22 cellular contexts compared by ENCODE assay signal in the genomic region with DNA sequence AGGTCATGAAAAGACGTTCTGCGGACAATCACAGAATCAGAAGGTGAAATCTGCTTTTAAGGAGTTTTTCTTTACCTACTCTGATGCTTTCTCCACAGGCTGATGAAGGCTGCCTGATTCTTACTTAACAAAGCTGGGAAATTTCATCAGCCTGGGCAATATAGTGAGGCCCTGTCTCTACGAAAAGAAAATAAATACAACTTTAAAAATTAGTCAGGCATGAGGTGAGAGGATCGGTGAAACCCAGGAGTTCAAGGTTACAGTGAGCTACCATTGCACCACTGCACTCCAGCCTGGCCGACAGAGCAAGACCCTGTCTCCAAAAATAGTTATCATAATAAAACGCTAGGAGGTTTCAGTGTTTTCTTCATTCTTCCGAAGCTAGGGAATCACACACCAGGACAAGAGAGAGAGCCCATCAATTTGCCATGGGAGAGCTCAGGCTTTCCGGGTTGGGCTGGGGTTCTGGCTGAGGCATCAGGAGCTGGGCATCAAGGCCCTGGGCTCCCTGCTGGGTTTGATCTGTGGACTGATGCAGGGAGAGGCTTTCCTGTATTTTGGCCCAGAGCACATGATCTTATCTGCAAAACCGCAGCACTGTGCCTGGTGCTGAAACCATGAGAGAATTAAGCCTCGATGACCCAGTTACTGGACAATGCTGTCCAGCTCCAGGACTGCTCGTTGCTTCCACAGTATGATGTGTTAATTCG. TPM values are rescaled to one million over a fixed set of nuclear protein-coding genes. Genes with fewer than 3 reads are reported as not detected.
DNase-seq lines count a peak whose midpoint lies in the region; ATAC-seq and TF ChIP-seq lines count a peak whose summit lies in the region.
"Had no signal": no experiment of that assay in that cellular context is flagged by ENCODE, and none has a peak within 500 bp of the region (broad histone marks: within the 10 kb centered on the region; RNA-seq: fewer than 3 reads in every experiment).

No MANE protein-coding gene starts in this region.

- intact Hi-C loops in sciatic nerve (cut with DNase I) = no loop called here
- intact Hi-C loops in body of pancreas (cut with DNase I) = no loop called here

- H3K27me3 ChIP-seq in GM23248 (replicated peaks; ENCODE audit: insufficient read depth) (peaks cover 38% of the 10 kb centered on the region), SK-N-SH (ENCODE audit: insufficient read depth) (0 out of 2 replicates have a peak, but pooled peaks cover 9% of the 10 kb centered on the region), body of pancreas (no peaks in the 10 kb centered on the region)
- H3K27me3 ChIP-seq: BLaER1 treated with 17β-estradiol and CSF1 and Interleukin-3, amounts not matched to agents 10 nM and 100 nM had no signal

- TF ChIP-seq EP300 in SK-N-SH (IDR thresholded peaks at IDR 0.05; ENCODE audit: borderline replicate concordance in 1 of 2, low read depth in 1 of 2, low read length in 1 of 2) = no peak; a peak in 1 of 4 replicates

- H3K4me1 ChIP-seq in GM23248 (ENCODE audit: insufficient read depth) (peaks cover 8% of the 10 kb centered on the region; the same call in 1 of the 2 replicates), SK-N-SH (ENCODE audit: control insufficient read depth in 1 of 2, insufficient read depth in 2 of 2, low read depth in 1 of 2, low read length in 1 of 2) (peaks cover 0 to 4% of the 10 kb centered on the region in 2 experiments; a peak in 1 of 4 replicates), body of pancreas (no peaks in the 10 kb centered on the region)
- H3K4me1 ChIP-seq: prostate gland, spleen had no signal

- CTCF ChIA-PET in SK-N-SH (lab: Yijun Ruan, JAX) = interaction anchor here (1.2 to 1.8 kb wide), 5 partner anchors 10 to 106 kb away, joined by 3 to 7 read pairs (median 5); a partner anchor contains a TSS

- POLR2A ChIA-PET in SK-N-SH (lab: Yijun Ruan, JAX) = interaction anchor here (1.3 kb wide), 1 partner anchor 25 kb away, joined by 5 read pairs; a partner anchor contains a TSS

- peaks cover 2% of the 10 kb centered on the region for H3K4me1 Mint-ChIP-seq in endothelial cell (ENCODE audit: unreplicated experiment)
- H3K4me1 Mint-ChIP-seq: activated naive CD8-positive, alpha-beta T cell treated with anti-CD3 and anti-CD28 coated beads, Interleukin-2, amount 10 ng/mL, durations not matched to agents 7 days and 5 days had no signal

- 66% methylated on average over 12 of the region's 12 CpGs for WGBS in GM23248 (ENCODE audit: low coverage in 1 of 2, low lambda C conversion rate in 2 of 2, missing lambda C conversion rate in 2 of 2), 2 experiments
- WGBS in SK-N-SH (ENCODE audit: low lambda C conversion rate) = 39% methylated on average over 12 of the region's 12 CpGs
- WGBS in body of pancreas, 2 donors = 53 to 57% methylated on average over 12 of the region's 12 CpGs

- 0 out of 2 replicates have a peak, but pooled peaks cover 11% of the 10 kb centered on the region for H3F3A ChIP-seq in GM23248 (ENCODE audit: insufficient read depth)
- H3F3A ChIP-seq in SK-N-SH (replicated peaks; ENCODE audit: insufficient read depth) = no peaks in the 10 kb centered on the region

- in situ Hi-C loops in GM23248 (cut with MboI) = no loop called here

- H3K27me3 Mint-ChIP-seq in endothelial cell (ENCODE audit: unreplicated experiment) = no peaks in the 10 kb centered on the region

- H3K79me2 ChIP-seq in GM23248 (ENCODE audit: insufficient read depth) = no peaks in the 10 kb centered on the region
- no peaks in the 10 kb centered on the region for H3K79me2 ChIP-seq in SK-N-SH (ENCODE audit: insufficient read depth)

- H3K4me2 ChIP-seq in GM23248 (ENCODE audit: unreplicated experiment) (no peak overlapping the region), SK-N-SH (no peak overlapping the region)
- H3K4me2 ChIP-seq: BLaER1 treated with 17β-estradiol and CSF1 and Interleukin-3, amounts not matched to agents 10 nM and 100 nM had no signal

- no peaks in the 10 kb centered on the region for H3K36me3 Mint-ChIP-seq in endothelial cell (ENCODE audit: low read depth, unreplicated experiment)
- H3K36me3 Mint-ChIP-seq: activated naive CD8-positive, alpha-beta T cell treated with anti-CD3 and anti-CD28 coated beads, Interleukin-2, amount 10 ng/mL, durations not matched to agents 7 days and 5 days; mesothelial cell of epicardium had no signal

- no peak overlapping the region for H3K9ac ChIP-seq in GM23248
- H3K9ac ChIP-seq in SK-N-SH = no peak overlapping the region
- H3K9ac ChIP-seq: BLaER1 treated with 17β-estradiol and CSF1 and Interleukin-3, amounts not matched to agents 10 nM and 100 nM had no signal

- H3K4me3 ChIP-seq in GM23248 (no peak overlapping the region), SK-N-SH (ENCODE audit: low read depth in 2 of 2, low read length in 1 of 2) (no peak overlapping the region), fibroblast of mammary gland (ENCODE audit: control insufficient read depth, low read depth, low read length) (no peak overlapping the region), body of pancreas (no peak overlapping the region)
- H3K4me3 ChIP-seq: BLaER1 treated with 17β-estradiol and CSF1 and Interleukin-3, amounts not matched to agents 10 nM and 100 nM; prostate gland; spleen had no signal

- H2AFZ ChIP-seq in GM23248 (no peak overlapping the region), SK-N-SH (ENCODE audit: low read depth) (no peak overlapping the region)

- H3K36me3 ChIP-seq in GM23248 (ENCODE audit: low read depth) (no peaks in the 10 kb centered on the region), SK-N-SH (replicated peaks in 1 of 2; ENCODE audit: control insufficient read depth in 1 of 2, insufficient read depth in 2 of 2, low read length in 1 of 2) (no peaks in the 10 kb centered on the region), body of pancreas (replicated peaks in 1 of 2; ENCODE audit: insufficient read depth in 1 of 2, low read depth in 2 of 2) (no peaks in the 10 kb centered on the region)
- H3K36me3 ChIP-seq: BLaER1 treated with 17β-estradiol and CSF1 and Interleukin-3, amounts not matched to agents 10 nM and 100 nM; prostate gland; spleen had no signal

- H3K9me2 ChIP-seq in GM23248 (ENCODE audit: insufficient read depth) (no peaks in the 10 kb centered on the region), SK-N-SH (no peaks in the 10 kb centered on the region)

- H3K9me3 Mint-ChIP-seq in endothelial cell (ENCODE audit: unreplicated experiment) = no peaks in the 10 kb centered on the region
- H3K9me3 Mint-ChIP-seq: activated naive CD8-positive, alpha-beta T cell treated with anti-CD3 and anti-CD28 coated beads, Interleukin-2, amount 10 ng/mL, durations not matched to agents 7 days and 5 days; mesothelial cell of epicardium; T-helper 1 cell treated with Interleukin-12 subunit alpha and Interleukin-12 subunit beta and Interleukin-4 antibody, amounts not matched to agents 30 μg/mL and 1 μg/mL, for 36 hours had no signal

- H3K27ac Mint-ChIP-seq in endothelial cell (ENCODE audit: unreplicated experiment) = no peak overlapping the region
- H3K27ac Mint-ChIP-seq: activated CD8-positive, alpha-beta T cell treated with anti-CD3 and anti-CD28 coated beads, Interleukin-2, amount 10 ng/mL, durations not matched to agents 7 days and 5 days; activated naive CD8-positive, alpha-beta T cell treated with anti-CD3 and anti-CD28 coated beads, Interleukin-2, amount 10 ng/mL, durations not matched to agents 7 days and 5 days; mesothelial cell of epicardium; T-helper 1 cell treated with Interleukin-12 subunit alpha and Interleukin-12 subunit beta and Interleukin-4 antibody, amounts not matched to agents 30 μg/mL and 1 μg/mL, for 36 hours had no signal

- ATAC-seq in sciatic nerve (no peak), HG02938 (IDR thresholded peaks at IDR 0.05; ENCODE audit: unreplicated experiment) (no peak), body of pancreas (no peak)
- ATAC-seq: activated CD8-positive, alpha-beta T cell treated with anti-CD3 and anti-CD28 coated beads, Interleukin-2, amount 10 ng/mL, durations not matched to agents 7 days and 5 days; Right ventricle myocardium inferior had no signal

- DNase-seq in GM23248 = peak; percentile 65
- peak; percentile 65 for DNase-seq in SK-N-SH
- DNase-seq in fibroblast of mammary gland (ENCODE audit: low read depth) = peak; percentile 63
- DNase-seq in sciatic nerve (ENCODE audit: low spot score) = peak; percentile 33
- no peak for DNase-seq in endothelial cell (ENCODE audit: low spot score)
- DNase-seq in medulla oblongata (ENCODE audit: extremely low spot score) = no peak
- DNase-seq in body of pancreas = no peak
- DNase-seq: activated CD4-positive, CD25-positive, alpha-beta regulatory T cell; activated CD8-positive, alpha-beta T cell treated with anti-CD3 and anti-CD28 coated beads, Interleukin-2, amount 10 ng/mL, durations not matched to agents 7 days and 5 days; activated naive CD8-positive, alpha-beta T cell treated with anti-CD3 and anti-CD28 coated beads, Interleukin-2, amount 10 ng/mL, durations not matched to agents 7 days and 5 days; cerebellar nuclear complex; effector memory CD4-positive, alpha-beta T cell; hippocampal formation; NCI-H2029; NCI-H510A; spleen had no signal

- TF ChIP-seq POLR2A in body of pancreas (IDR thresholded peaks at IDR 0.05) = no peak

- TF ChIP-seq RAD21 in SK-N-SH (IDR thresholded peaks at IDR 0.05; ENCODE audit: low read length) = no peak

- H3K4me3 Mint-ChIP-seq in endothelial cell (ENCODE audit: unreplicated experiment) = no peak overlapping the region
- H3K4me3 Mint-ChIP-seq: activated CD8-positive, alpha-beta T cell treated with anti-CD3 and anti-CD28 coated beads, Interleukin-2, amount 10 ng/mL, durations not matched to agents 7 days and 5 days; activated naive CD8-positive, alpha-beta T cell treated with anti-CD3 and anti-CD28 coated beads, Interleukin-2, amount 10 ng/mL, durations not matched to agents 7 days and 5 days; mesothelial cell of epicardium; T-helper 1 cell treated with Interleukin-12 subunit alpha and Interleukin-12 subunit beta and Interleukin-4 antibody, amounts not matched to agents 30 μg/mL and 1 μg/mL, for 36 hours had no signal

- H4K20me1 ChIP-seq in GM23248 (ENCODE audit: insufficient read depth) (no peaks in the 10 kb centered on the region), SK-N-SH (ENCODE audit: insufficient read depth) (no peaks in the 10 kb centered on the region)
- H4K20me1 ChIP-seq: BLaER1 treated with 17β-estradiol and CSF1 and Interleukin-3, amounts not matched to agents 10 nM and 100 nM had no signal

- no peaks in the 10 kb centered on the region for H3K9me3 ChIP-seq in GM23248 (ENCODE audit: low read depth)
- no peaks in the 10 kb centered on the region for H3K9me3 ChIP-seq in SK-N-SH
- no peaks in the 10 kb centered on the region for H3K9me3 ChIP-seq in body of pancreas
- H3K9me3 ChIP-seq: BLaER1 treated with 17β-estradiol and CSF1 and Interleukin-3, amounts not matched to agents 10 nM and 100 nM; prostate gland; spleen had no signal

- H3K27ac ChIP-seq in GM23248 = no peak overlapping the region
- no peak overlapping the region for H3K27ac ChIP-seq in SK-N-SH (ENCODE audit: low read depth in 2 of 2, low read length in 1 of 2)
- no peak overlapping the region for H3K27ac ChIP-seq in body of pancreas
- H3K27ac ChIP-seq: BLaER1 treated with 17β-estradiol and CSF1 and Interleukin-3, amounts not matched to agents 10 nM and 100 nM; prostate gland; spleen had no signal

- TF ChIP-seq CTCF in SK-N-SH (IDR thresholded peaks at IDR 0.05) (no peak), fibroblast of mammary gland (conservative IDR thresholded peaks at IDR 0.05; ENCODE audit: control insufficient read depth, insufficient read depth, low read depth, low read length) (no peak), endothelial cell (IDR thresholded peaks at IDR 0.05; ENCODE audit: unreplicated experiment) (no peak), body of pancreas (IDR thresholded peaks at IDR 0.05) (no peak)

RNA-seq across cellular contexts. Expression of a gene that starts 25.1 kb away (rescaled TPM):
- 33.4 and 36.2 TPM in 2 replicates for total RNA-seq in GM23248 (2014; rRNA removed; shearing (Covaris generic))
- polyA plus RNA-seq in GM23248 (2016; fragmentation: Nextera tagmentation; extraction: Ambion mirVana) = 27.4 and 27.6 TPM in 2 replicates
- 9.1 and 9.5 TPM in 2 replicates for polyA plus RNA-seq in SK-N-SH (2012; rRNA removed)
- 10.7 and 12.3 TPM in 2 replicates for polyA plus RNA-seq in SK-N-SH (2012; cell fraction: cytosol; rRNA removed)
- 6.8 and 9.6 TPM in 2 replicates for polyA plus RNA-seq in SK-N-SH (2012; cell fraction: nucleus; rRNA removed)
- total RNA-seq in sciatic nerve = 21.2 TPM
- total RNA-seq in endothelial cell (ENCODE audit: unreplicated experiment) = 20.7 TPM
- total RNA-seq in body of pancreas = 10 to 100 TPM; 13.2 to 16.3 TPM

RNA-seq across cellular contexts. Expression of a gene that starts 46.1 kb away (rescaled TPM):
- total RNA-seq in GM23248 (2014; rRNA removed; shearing (Covaris generic)) = 0.22 and 0.63 TPM in 2 replicates
- not detected in 2 replicates for polyA plus RNA-seq in GM23248 (2016; fragmentation: Nextera tagmentation; extraction: Ambion mirVana)
- polyA plus RNA-seq in SK-N-SH (2012; rRNA removed) = 0.06 and 0.15 TPM in 2 replicates
- 0.08 and 0.12 TPM in 2 replicates for polyA plus RNA-seq in SK-N-SH (2012; cell fraction: cytosol; rRNA removed)
- 0.04 and 0.10 TPM in 2 replicates for polyA plus RNA-seq in SK-N-SH (2012; cell fraction: nucleus; rRNA removed)
- total RNA-seq in sciatic nerve = 20.4 TPM
- total RNA-seq in endothelial cell (ENCODE audit: unreplicated experiment) = 0.59 TPM
- 10 to 100 TPM; 12.5 to 73.2 TPM for total RNA-seq in body of pancreas

Comparison
In these comparisons a context has a peak if more than half of its experiments do, and no peak if none do; other contexts are left out.
1. DNase-seq: peak in GM23248 (single experiment), SK-N-SH (single experiment), fibroblast of mammary gland (single experiment) and sciatic nerve (single experiment); none in endothelial cell (single experiment), medulla oblongata (single experiment) and body of pancreas (0 of 4).